Comparison of ENCODE assay signal across 9 cellular contexts in genomic region chr19:31943778-31944177, GRCh38.
"Had no signal": no experiment of that assay in that cellular context is flagged by ENCODE, and none has a peak within 500 bp of the region (broad histone marks: within the 10 kb centered on the region; RNA-seq: fewer than 3 reads in every experiment).

No MANE protein-coding gene starts in this region.

- DNase-seq: GM23248, H9, HCEC 1CT, IMR-90, KG1 had no signal

- ATAC-seq: K562 had no signal

- H3K4me3 ChIP-seq: GM23248, K562 had no signal

- H2AFZ ChIP-seq: GM23248 had no signal

- FAIRE-seq: H1, H54, K562 had no signal

- H3K27ac ChIP-seq: GM23248, HL-60 had no signal

- H3K9me3 Mint-ChIP-seq: H9 had no signal

- H3K4me3 Mint-ChIP-seq: H9 had no signal
